ENCODE assay signal across 10 cellular contexts in the genomic region with DNA sequence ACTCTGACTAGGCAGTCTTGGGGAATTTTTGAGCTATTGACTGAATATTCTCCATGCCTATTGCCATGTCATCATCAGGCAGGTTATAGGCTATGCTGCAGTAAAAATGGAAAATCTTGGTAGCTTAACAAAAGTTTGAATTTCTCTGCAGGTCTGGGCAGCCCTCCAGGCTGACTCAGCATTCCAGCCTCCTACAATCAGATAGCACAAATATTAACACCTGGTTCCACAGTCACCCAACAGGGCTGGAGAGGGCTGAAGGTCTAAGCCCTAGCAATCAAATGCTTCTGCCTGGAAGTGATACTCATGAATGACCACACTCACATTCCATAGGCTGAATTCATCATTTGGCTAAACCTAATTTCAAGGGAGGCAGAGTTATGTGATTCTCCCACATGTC. TPM values are rescaled to one million over a fixed set of nuclear protein-coding genes. Genes with fewer than 3 reads are reported as not detected.
DNase-seq lines count a peak whose midpoint lies in the region; ATAC-seq and TF ChIP-seq lines count a peak whose summit lies in the region.
"Had no signal": no experiment of that assay in that cellular context is flagged by ENCODE, and none has a peak within 500 bp of the region (broad histone marks: within the 10 kb centered on the region; RNA-seq: fewer than 3 reads in every experiment).

No MANE protein-coding gene starts in this region.

- no peaks in the 10 kb centered on the region for H3K4me1 Mint-ChIP-seq in activated CD8-positive, alpha-beta memory T cell treated with anti-CD3 and anti-CD28 coated beads, Interleukin-2, amount 10 ng/mL, durations not matched to agents 7 days and 5 days
- H3K4me1 Mint-ChIP-seq in activated naive CD8-positive, alpha-beta T cell treated with anti-CD3 and anti-CD28 coated beads for 36 hours: no peaks in the 10 kb centered on the region

- H3K27me3 ChIP-seq in left lung: no peaks in the 10 kb centered on the region
- H3K27me3 ChIP-seq in heart left ventricle: no peaks in the 10 kb centered on the region
- H3K27me3 ChIP-seq: tibial artery had no signal

- no peak for TF ChIP-seq POLR2A in heart left ventricle (IDR thresholded peaks at IDR 0.05)

- peaks cover 7% of the 10 kb centered on the region for H3K27me3 Mint-ChIP-seq in activated CD8-positive, alpha-beta memory T cell treated with anti-CD3 and anti-CD28 coated beads, Interleukin-2, amount 10 ng/mL, durations not matched to agents 7 days and 5 days
- H3K27me3 Mint-ChIP-seq in activated naive CD8-positive, alpha-beta T cell treated with anti-CD3 and anti-CD28 coated beads for 36 hours: peaks cover 20% of the 10 kb centered on the region

- no peak overlapping the region for H3K4me3 Mint-ChIP-seq in activated CD8-positive, alpha-beta memory T cell treated with anti-CD3 and anti-CD28 coated beads, Interleukin-2, amount 10 ng/mL, durations not matched to agents 7 days and 5 days
- no peak overlapping the region for H3K4me3 Mint-ChIP-seq in activated naive CD8-positive, alpha-beta T cell treated with anti-CD3 and anti-CD28 coated beads for 36 hours

- in situ Hi-C loops in astrocyte of the spinal cord (cut with HindIII; ENCODE audit: low sequenced_read_pairs): no loop called here

- intact Hi-C loops in left lung (cut with DNase I): no loop called here
- intact Hi-C loops in heart left ventricle (cut with DNase I): loop anchor here in 1 of 10 donors (10.0 kb wide), 1 partner anchor 378 kb away; no protein-coding TSS in a partner anchor

- no peaks in the 10 kb centered on the region for H3K9me3 Mint-ChIP-seq in activated CD8-positive, alpha-beta memory T cell treated with anti-CD3 and anti-CD28 coated beads, Interleukin-2, amount 10 ng/mL, durations not matched to agents 7 days and 5 days (ENCODE audit: low read depth)
- no peaks in the 10 kb centered on the region for H3K9me3 Mint-ChIP-seq in activated naive CD8-positive, alpha-beta T cell treated with anti-CD3 and anti-CD28 coated beads for 36 hours

- no peaks in the 10 kb centered on the region for H3K36me3 ChIP-seq in left lung
- no peaks in the 10 kb centered on the region for H3K36me3 ChIP-seq in heart left ventricle
- H3K36me3 ChIP-seq: tibial artery had no signal

- ATAC-seq in left lung: peak; percentile 92
- ATAC-seq in activated CD8-positive, alpha-beta memory T cell treated with anti-CD3 and anti-CD28 coated beads, Interleukin-2, amount 10 ng/mL, durations not matched to agents 7 days and 5 days: no peak
- ATAC-seq in heart left ventricle: no peak

- TF ChIP-seq CTCF in astrocyte of the spinal cord (IDR thresholded peaks at IDR 0.05; ENCODE audit: low read depth, low read length) (no peak), left lung (IDR thresholded peaks at IDR 0.05) (no peak), heart left ventricle (IDR thresholded peaks at IDR 0.05) (no peak)

- peak; percentile 95 for DNase-seq in A172 (ENCODE audit: low spot score)
- DNase-seq in HS-27A (ENCODE audit: low read depth): peak; percentile 77
- peak; percentile 94 for DNase-seq in astrocyte of the spinal cord (ENCODE audit: low read depth, low spot score)
- DNase-seq in left lung: peak in 1 of 2 donors; percentile 43
- no peak for DNase-seq in activated CD8-positive, alpha-beta memory T cell treated with anti-CD3 and anti-CD28 coated beads, Interleukin-2, amount 10 ng/mL, durations not matched to agents 7 days and 5 days
- DNase-seq in activated naive CD8-positive, alpha-beta T cell treated with anti-CD3 and anti-CD28 coated beads for 36 hours: no peak
- no peak for DNase-seq in heart left ventricle
- no peak for DNase-seq in activated CD4-positive, CD25-positive, alpha-beta regulatory T cell (lab: John Stamatoyannopoulos, UW)
- DNase-seq: effector memory CD4-positive, alpha-beta T cell; tibial artery had no signal

- H3K4me1 ChIP-seq in left lung: peaks cover 0 to 6% of the 10 kb centered on the region in 2 donors
- peaks cover 0 to 2% (median 0%) of the 10 kb centered on the region in 12 donors for H3K4me1 ChIP-seq in heart left ventricle
- H3K4me1 ChIP-seq: tibial artery had no signal

- no peak overlapping the region for H3K4me3 ChIP-seq in astrocyte of the spinal cord (ENCODE audit: low read depth, low read length)
- no peak overlapping the region for H3K4me3 ChIP-seq in left lung
- no peak overlapping the region for H3K4me3 ChIP-seq in heart left ventricle
- H3K4me3 ChIP-seq: tibial artery had no signal

- H3K27ac ChIP-seq in left lung (no peak overlapping the region), heart left ventricle (no peak overlapping the region)
- H3K27ac ChIP-seq: tibial artery had no signal

- no peak overlapping the region for H3K27ac Mint-ChIP-seq in activated CD8-positive, alpha-beta memory T cell treated with anti-CD3 and anti-CD28 coated beads, Interleukin-2, amount 10 ng/mL, durations not matched to agents 7 days and 5 days
- H3K27ac Mint-ChIP-seq in activated naive CD8-positive, alpha-beta T cell treated with anti-CD3 and anti-CD28 coated beads for 36 hours: no peak overlapping the region

- CTCF ChIA-PET in activated CD8-positive, alpha-beta memory T cell treated with anti-CD3 and anti-CD28 coated beads, Interleukin-2, amount 10 ng/mL, durations not matched to agents 7 days and 5 days (lab: Charles Lee): no interaction called here

- H3K9me3 ChIP-seq in left lung: no peaks in the 10 kb centered on the region
- no peaks in the 10 kb centered on the region for H3K9me3 ChIP-seq in heart left ventricle
- H3K9me3 ChIP-seq: tibial artery had no signal

- H3K36me3 Mint-ChIP-seq in activated CD8-positive, alpha-beta memory T cell treated with anti-CD3 and anti-CD28 coated beads, Interleukin-2, amount 10 ng/mL, durations not matched to agents 7 days and 5 days: no peaks in the 10 kb centered on the region
- no peaks in the 10 kb centered on the region for H3K36me3 Mint-ChIP-seq in activated naive CD8-positive, alpha-beta T cell treated with anti-CD3 and anti-CD28 coated beads for 36 hours

RNA-seq across cellular contexts. Expression of gene PPP3CA, which starts 9.6 kb away (rescaled TPM):
- 40.6 and 48.0 TPM in 2 replicates for total RNA-seq in A172 (2014; rRNA removed; shearing (Covaris generic))
- total RNA-seq in left lung (10 to 100 TPM; 47.4 to 57.4 TPM), heart left ventricle (10 to 100 TPM; 11.0 to 32.5 (median 22.9) TPM)
- total RNA-seq in activated CD8-positive, alpha-beta memory T cell treated with anti-CD3 and anti-CD28 coated beads, Interleukin-2, amount 10 ng/mL, durations not matched to agents 7 days and 5 days: 10 to 100 TPM; 30.4 to 50.9 TPM
- total RNA-seq in activated naive CD8-positive, alpha-beta T cell treated with anti-CD3 and anti-CD28 coated beads for 36 hours: 10 to 100 TPM; 14.5 to 16.4 TPM
- 10 to 100 TPM in 1 of 2 donors, 1 to 10 TPM in 1; 5.9 to 11.0 TPM for polyA plus RNA-seq in heart left ventricle

Comparison
In these comparisons a context has a peak if more than half of its experiments do, and no peak if none do; other contexts are left out.
1. DNase-seq: peak in A172 (single experiment), HS-27A (single experiment) and astrocyte of the spinal cord (single experiment); none in activated CD8-positive, alpha-beta memory T cell treated with anti-CD3 and anti-CD28 coated beads, Interleukin-2, amount 10 ng/mL, durations not matched to agents 7 days and 5 days (single experiment), activated naive CD8-positive, alpha-beta T cell treated with anti-CD3 and anti-CD28 coated beads for 36 hours (single experiment), heart left ventricle (0 of 5) and activated CD4-positive, CD25-positive, alpha-beta regulatory T cell (0 of 4).